ENCODE assay signal across 17 cellular contexts in genomic region chrX:7117587-7117986, GRCh38. TPM values are rescaled to one million over a fixed set of nuclear protein-coding genes. Genes with fewer than 3 reads are reported as not detected.
DNase-seq lines count a peak whose midpoint lies in the region; ATAC-seq and TF ChIP-seq lines count a peak whose summit lies in the region.
"Had no signal": no experiment of that assay in that cellular context is flagged by ENCODE, and none has a peak within 500 bp of the region (broad histone marks: within the 10 kb centered on the region; RNA-seq: fewer than 3 reads in every experiment).

No MANE protein-coding gene starts in this region.

- no peak for TF ChIP-seq POLR2A in GM18505 (IDR thresholded peaks at IDR 0.05; ENCODE audit: borderline replicate concordance, extremely low read depth, insufficient read depth, insufficient read length)

- ATAC-seq in GM18505 (IDR thresholded peaks at IDR 0.05; ENCODE audit: unreplicated experiment) (peak; percentile 39), GM21529 (IDR thresholded peaks at IDR 0.05; ENCODE audit: unreplicated experiment) (peak; percentile 48), HG03108 (IDR thresholded peaks at IDR 0.05; ENCODE audit: unreplicated experiment) (peak; percentile 42), WTC11 (peak; percentile 88)
- ATAC-seq: activated T-cell treated with anti-CD3 and anti-CD28 coated beads, Interleukin-2, amount 50 U/mL, for 72 hours; foreskin keratinocyte; K562 had no signal

- 0 out of 2 replicates have a peak overlapping the region, but pooled peaks have one; percentile 44 for H3K27ac Mint-ChIP-seq in WTC11
- H3K27ac Mint-ChIP-seq: activated T-cell treated with anti-CD3 and anti-CD28 coated beads, Interleukin-2, amount 50 U/mL, for 72 hours; stimulated activated naive CD8-positive, alpha-beta T cell treated with anti-CD3 and anti-CD28 coated beads, Interleukin-15, Interleukin-2, amounts not matched to agents 100 ng/mL and 50 ng/mL, for 24 hours had no signal

- no peaks in the 10 kb centered on the region for H3K27me3 Mint-ChIP-seq in WTC11 (ENCODE audit: low read depth)
- H3K27me3 Mint-ChIP-seq: stimulated activated naive CD8-positive, alpha-beta T cell treated with anti-CD3 and anti-CD28 coated beads, Interleukin-15, Interleukin-2, amounts not matched to agents 100 ng/mL and 50 ng/mL, for 24 hours had no signal

- H3K4me3 Mint-ChIP-seq in WTC11 = no peak overlapping the region
- H3K4me3 Mint-ChIP-seq: activated T-cell treated with anti-CD3 and anti-CD28 coated beads, Interleukin-2, amount 50 U/mL, for 72 hours; stimulated activated naive CD8-positive, alpha-beta T cell treated with anti-CD3 and anti-CD28 coated beads, Interleukin-15, Interleukin-2, amounts not matched to agents 100 ng/mL and 50 ng/mL, for 24 hours had no signal

- peaks cover 35% of the 10 kb centered on the region for H3K4me1 Mint-ChIP-seq in WTC11

- H3K36me3 Mint-ChIP-seq in WTC11 = peaks cover 8% of the 10 kb centered on the region

- DNase-seq in WTC11 (ENCODE audit: low spot score) (no peak), NCI-H187 treated with DMSO at 0.1 percent for 48 hours (lab: John Stamatoyannopoulos, UW) (no peak), HEK293T (ENCODE audit: extremely low spot score) (no peak), cerebellum (ENCODE audit: low spot score) (no peak)
- DNase-seq in activated T-cell treated with anti-CD3 and anti-CD28 coated beads, Interleukin-2, amount 50 U/mL, for 1 hour = no peak
- DNase-seq: activated T-cell treated with anti-CD3 and anti-CD28 coated beads, Interleukin-2, amount 50 U/mL, for 72 hours; foreskin keratinocyte; kidney; NCI-H2029 treated with DMSO at 0.1 percent for 48 hours; NK-92 treated with Interleukin-12 subunit alpha and Interleukin-12 subunit beta, amount 100 ng/mL, for 24 hours; SK-N-SH; stimulated activated CD4-positive, alpha-beta T cell treated with anti-CD3 and anti-CD28 coated beads, Interleukin-4, amount 100 ng/mL, for 24 hours had no signal

- no peak for TF ChIP-seq CTCF in WTC11 (IDR thresholded peaks at IDR 0.05)

- CTCF ChIA-PET in WTC11 (lab: Charles Lee) (no interaction called here), HEK293T (lab: Yijun Ruan, JAX) (no interaction called here)

- H3K9me3 Mint-ChIP-seq in WTC11 = peaks cover 7% of the 10 kb centered on the region
- H3K9me3 Mint-ChIP-seq: activated T-cell treated with anti-CD3 and anti-CD28 coated beads, Interleukin-2, amount 50 U/mL, for 72 hours; stimulated activated naive CD8-positive, alpha-beta T cell treated with anti-CD3 and anti-CD28 coated beads, Interleukin-15, Interleukin-2, amounts not matched to agents 100 ng/mL and 50 ng/mL, for 24 hours had no signal

- POLR2A ChIA-PET in WTC11 (lab: Charles Lee) (no interaction called here), HEK293T (lab: Yijun Ruan, JAX) (no interaction called here)

TF ChIP-seq in WTC11, 78 proteins besides CTCF, POLR2A, EP300 and RAD21 (continues in another document):
- TF ChIP-seq PRRX2 (CRISPR knock-in tag; IDR thresholded peaks at IDR 0.05) (no peak), CREB1 (CRISPR knock-in tag; IDR thresholded peaks at IDR 0.05) (no peak), SMAD3 (CRISPR knock-in tag; IDR thresholded peaks at IDR 0.05; ENCODE audit: borderline replicate concordance) (no peak), CDX4 (CRISPR knock-in tag; IDR thresholded peaks at IDR 0.05; ENCODE audit: borderline replicate concordance) (no peak), FOXK1 (CRISPR knock-in tag; IDR thresholded peaks at IDR 0.05) (no peak), RELA (CRISPR knock-in tag; IDR thresholded peaks at IDR 0.05; ENCODE audit: borderline replicate concordance) (no peak), ATF2 (CRISPR knock-in tag; IDR thresholded peaks at IDR 0.05; ENCODE audit: borderline replicate concordance, low read depth) (no peak), STAT6 (CRISPR knock-in tag; conservative IDR thresholded peaks at IDR 0.05; ENCODE audit: low read depth) (no peak)

TF ChIP-seq in HEK293T, 16 proteins besides CTCF, POLR2A, EP300 and RAD21:
- no peak for TF ChIP-seq PKNOX1 (IDR thresholded peaks at IDR 0.05)
- no peak for TF ChIP-seq ELF4 (IDR thresholded peaks at IDR 0.05)
- TF ChIP-seq NFRKB (IDR thresholded peaks at IDR 0.05) = no peak
- no peak for TF ChIP-seq CTBP1 (IDR thresholded peaks at IDR 0.05; ENCODE audit: borderline replicate concordance)
- no peak for TF ChIP-seq FOXM1 (IDR thresholded peaks at IDR 0.05; ENCODE audit: borderline replicate concordance)
- no peak for TF ChIP-seq L3MBTL2 (conservative IDR thresholded peaks at IDR 0.05)
- TF ChIP-seq FOXA1 (IDR thresholded peaks at IDR 0.05) = no peak
- no peak for TF ChIP-seq SP1 (IDR thresholded peaks at IDR 0.05)
- TF ChIP-seq BHLHE40 (IDR thresholded peaks at IDR 0.05; ENCODE audit: borderline replicate concordance) = no peak
- no peak for TF ChIP-seq SUZ12 (IDR thresholded peaks at IDR 0.05)
- TF ChIP-seq ZNF384 (IDR thresholded peaks at IDR 0.05) = no peak
- no peak for TF ChIP-seq HDGF (IDR thresholded peaks at IDR 0.05; ENCODE audit: borderline replicate concordance)
- no peak for TF ChIP-seq ARNT (IDR thresholded peaks at IDR 0.05)
- TF ChIP-seq LEF1 (IDR thresholded peaks at IDR 0.05; ENCODE audit: borderline replicate concordance) = no peak
- TF ChIP-seq TARDBP (IDR thresholded peaks at IDR 0.05) = no peak
- no peak for TF ChIP-seq FOXK2 (IDR thresholded peaks at IDR 0.05)

RNA-seq across cellular contexts. Expression of gene STS, which starts 29.9 kb away (rescaled TPM):
- total RNA-seq in WTC11 (2021) = 0.87 to 1.3 TPM (median 0.96 TPM) in 3 replicates
- total RNA-seq in cerebellum = 8.9 TPM

RNA-seq across cellular contexts. Expression of gene PUDP, which starts 30.4 kb away (rescaled TPM):
- total RNA-seq in WTC11 (2021) (20.8 to 22.2 TPM (median 21.7 TPM) in 3 replicates), cerebellum (10.1 TPM)
